In the genomic region with DNA sequence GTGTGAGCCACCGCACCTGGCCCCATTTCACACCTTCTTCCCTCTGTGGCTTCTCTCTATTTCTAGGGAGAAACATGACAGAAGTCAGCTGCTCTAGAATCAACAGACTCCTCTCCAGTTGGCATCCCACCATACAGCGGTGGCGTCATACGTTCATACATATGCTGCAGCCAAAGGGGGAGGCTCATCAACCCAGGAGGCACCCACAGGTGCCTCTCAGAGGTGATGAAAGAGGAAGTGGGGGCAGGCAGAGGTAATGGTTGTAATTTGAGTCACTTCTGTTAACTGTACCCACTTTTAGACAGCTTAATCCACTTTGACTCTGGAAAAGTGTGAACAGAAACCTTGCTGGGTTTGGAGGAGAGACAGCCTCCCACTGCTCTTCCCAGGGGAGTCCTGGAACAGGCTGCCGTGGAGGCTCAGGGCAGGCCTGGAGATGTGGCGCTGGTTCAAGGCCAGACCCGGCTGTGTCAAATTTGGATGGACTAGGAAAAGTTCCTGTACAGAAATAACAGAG, we compare ENCODE assay signal across 9 cellular contexts. TPM values are rescaled to one million over a fixed set of nuclear protein-coding genes. Genes with fewer than 3 reads are reported as not detected.
DNase-seq lines count a peak whose midpoint lies in the region; ATAC-seq and TF ChIP-seq lines count a peak whose summit lies in the region.
"Had no signal": no experiment of that assay in that cellular context is flagged by ENCODE, and none has a peak within 500 bp of the region (broad histone marks: within the 10 kb centered on the region; RNA-seq: fewer than 3 reads in every experiment).

No MANE protein-coding gene starts in this region.

- no peak overlapping the region for H2AFZ ChIP-seq in KMS-11 (ENCODE audit: low read depth)
- H2AFZ ChIP-seq: parathyroid adenoma had no signal

- peaks cover 33% of the 10 kb centered on the region for H3K36me3 Mint-ChIP-seq in activated T-helper 2 cell treated with anti-CD3 and anti-CD28 coated beads, Interferon-gamma antibody, Interleukin-2, Interleukin-4, amounts not matched to agents 10 μg/mL and 5 μg/mL and 100 μg/mL, durations not matched to agents 14 hours and 24 hours and 36 hours (ENCODE audit: low read depth)
- peaks cover 7% of the 10 kb centered on the region for H3K36me3 Mint-ChIP-seq in stimulated activated memory B cell treated with anti-CD40 and anti-IgM and Interleukin-4, amounts not matched to agents 10 μg/mL and 1 μg/mL and 100 μg/mL, for 72 hours

- H3K27me3 ChIP-seq in KMS-11 (ENCODE audit: insufficient read depth, low read depth): no peaks in the 10 kb centered on the region

- H3K36me3 ChIP-seq in KMS-11 (ENCODE audit: insufficient read depth): no peaks in the 10 kb centered on the region; the same call in 1 of the 2 replicates

- H3K9ac ChIP-seq in KMS-11: no peak overlapping the region; the same call in 1 of the 2 replicates
- H3K9ac ChIP-seq: parathyroid adenoma had no signal

- intact Hi-C loops in activated T-helper 2 cell treated with anti-CD3 and anti-CD28 coated beads, Interferon-gamma antibody, Interleukin-2, Interleukin-4, amounts not matched to agents 10 μg/mL and 5 μg/mL and 100 μg/mL, durations not matched to agents 14 hours and 24 hours and 36 hours (cut with micrococcal nuclease): loop anchor here (10.0 kb wide), 1 partner anchor 363 kb away; a partner anchor contains a TSS

- DNase-seq in activated T-helper 2 cell treated with anti-CD3 and anti-CD28 coated beads, Interferon-gamma antibody, Interleukin-2, Interleukin-4, amounts not matched to agents 10 μg/mL and 5 μg/mL and 100 μg/mL, durations not matched to agents 14 hours and 24 hours and 36 hours (ENCODE audit: low spot score): peak; percentile 21
- no peak for DNase-seq in coronary artery (ENCODE audit: low spot score)
- DNase-seq in NCI-H345 (lab: John Stamatoyannopoulos, UW): no peak
- no peak for DNase-seq in NCI-H1048 (lab: John Stamatoyannopoulos, UW)

- TF ChIP-seq CTCF in KMS-11 (conservative IDR thresholded peaks at IDR 0.05; ENCODE audit: low read depth, low read length) (no peak), coronary artery (IDR thresholded peaks at IDR 0.05) (no peak)

- H3K4me1 ChIP-seq in KMS-11 (ENCODE audit: low read depth, poor library complexity, severe bottlenecking): peaks cover 100% of the 10 kb centered on the region
- H3K4me1 ChIP-seq: parathyroid adenoma had no signal

- peaks cover 76% of the 10 kb centered on the region for H3K4me1 Mint-ChIP-seq in activated T-helper 2 cell treated with anti-CD3 and anti-CD28 coated beads, Interferon-gamma antibody, Interleukin-2, Interleukin-4, amounts not matched to agents 10 μg/mL and 5 μg/mL and 100 μg/mL, durations not matched to agents 14 hours and 24 hours and 36 hours (ENCODE audit: low read depth)
- H3K4me1 Mint-ChIP-seq in stimulated activated memory B cell treated with anti-CD40 and anti-IgM and Interleukin-4, amounts not matched to agents 10 μg/mL and 1 μg/mL and 100 μg/mL, for 72 hours: peaks cover 75% of the 10 kb centered on the region

- H3K9me3 Mint-ChIP-seq in activated T-helper 2 cell treated with anti-CD3 and anti-CD28 coated beads, Interferon-gamma antibody, Interleukin-2, Interleukin-4, amounts not matched to agents 10 μg/mL and 5 μg/mL and 100 μg/mL, durations not matched to agents 14 hours and 24 hours and 36 hours: peaks cover 7% of the 10 kb centered on the region
- no peaks in the 10 kb centered on the region for H3K9me3 Mint-ChIP-seq in stimulated activated memory B cell treated with anti-CD40 and anti-IgM and Interleukin-4, amounts not matched to agents 10 μg/mL and 1 μg/mL and 100 μg/mL, for 72 hours

- no peaks in the 10 kb centered on the region for H3K27me3 Mint-ChIP-seq in activated T-helper 2 cell treated with anti-CD3 and anti-CD28 coated beads, Interferon-gamma antibody, Interleukin-2, Interleukin-4, amounts not matched to agents 10 μg/mL and 5 μg/mL and 100 μg/mL, durations not matched to agents 14 hours and 24 hours and 36 hours (ENCODE audit: low read depth)
- no peaks in the 10 kb centered on the region for H3K27me3 Mint-ChIP-seq in stimulated activated memory B cell treated with anti-CD40 and anti-IgM and Interleukin-4, amounts not matched to agents 10 μg/mL and 1 μg/mL and 100 μg/mL, for 72 hours

- no peak overlapping the region for H3K4me3 Mint-ChIP-seq in activated T-helper 2 cell treated with anti-CD3 and anti-CD28 coated beads, Interferon-gamma antibody, Interleukin-2, Interleukin-4, amounts not matched to agents 10 μg/mL and 5 μg/mL and 100 μg/mL, durations not matched to agents 14 hours and 24 hours and 36 hours (ENCODE audit: low read depth)
- peak overlapping the region; percentile 2 for H3K4me3 Mint-ChIP-seq in stimulated activated memory B cell treated with anti-CD40 and anti-IgM and Interleukin-4, amounts not matched to agents 10 μg/mL and 1 μg/mL and 100 μg/mL, for 72 hours

- peak; percentile 79 for ATAC-seq in GM18502 (IDR thresholded peaks at IDR 0.05; ENCODE audit: poor library complexity, unreplicated experiment)
- ATAC-seq in GM21619 (IDR thresholded peaks at IDR 0.05; ENCODE audit: unreplicated experiment): peak; percentile 64
- peak; percentile 96 for ATAC-seq in stimulated activated memory B cell treated with anti-CD40 and anti-IgM and Interleukin-4, amounts not matched to agents 10 μg/mL and 1 μg/mL and 100 μg/mL, for 72 hours

- H3K79me2 ChIP-seq in KMS-11 (ENCODE audit: insufficient read depth, low read depth): peaks cover 62% of the 10 kb centered on the region
- H3K79me2 ChIP-seq: parathyroid adenoma had no signal

- peak overlapping the region; percentile 88 for H3K27ac ChIP-seq in KMS-11
- H3K27ac ChIP-seq in coronary artery: no peak overlapping the region
- H3K27ac ChIP-seq: parathyroid adenoma had no signal

- H3K4me3 ChIP-seq in KMS-11 (IDR thresholded peaks at IDR 0.05; ENCODE audit: insufficient read depth, low read depth, low read length) (no peak overlapping the region), coronary artery (no peak overlapping the region)

- H3K27ac Mint-ChIP-seq in activated T-helper 2 cell treated with anti-CD3 and anti-CD28 coated beads, Interferon-gamma antibody, Interleukin-2, Interleukin-4, amounts not matched to agents 10 μg/mL and 5 μg/mL and 100 μg/mL, durations not matched to agents 14 hours and 24 hours and 36 hours: peak overlapping the region; percentile 82
- peak overlapping the region; percentile 79 for H3K27ac Mint-ChIP-seq in stimulated activated memory B cell treated with anti-CD40 and anti-IgM and Interleukin-4, amounts not matched to agents 10 μg/mL and 1 μg/mL and 100 μg/mL, for 72 hours

- peak overlapping the region; percentile 96 for H3K4me2 ChIP-seq in KMS-11

- no peaks in the 10 kb centered on the region for H4K20me1 ChIP-seq in KMS-11 (ENCODE audit: insufficient read depth)

RNA-seq across cellular contexts. Expression of a gene that starts 47.3 kb away (rescaled TPM):
- 380 and 404 TPM in 2 replicates for total RNA-seq in activated T-helper 2 cell treated with anti-CD3 and anti-CD28 coated beads, Interferon-gamma antibody, Interleukin-2, Interleukin-4, amounts not matched to agents 10 μg/mL and 5 μg/mL and 100 μg/mL, durations not matched to agents 14 hours and 24 hours and 36 hours
